ENCODE assay signal across 10 cellular contexts in genomic region chr12:67452119-67452805, GRCh38.
DNase-seq lines count a peak whose midpoint lies in the region; ATAC-seq and TF ChIP-seq lines count a peak whose summit lies in the region.
"Had no signal": no experiment of that assay in that cellular context is flagged by ENCODE, and none has a peak within 500 bp of the region (broad histone marks: within the 10 kb centered on the region; RNA-seq: fewer than 3 reads in every experiment).

No MANE protein-coding gene starts in this region.

- peak; percentile 49 for ATAC-seq in Right ventricle myocardium inferior
- ATAC-seq in right cardiac atrium, result no peak
- ATAC-seq in HG02798 (IDR thresholded peaks at IDR 0.05; ENCODE audit: poor library complexity, unreplicated experiment), result peak; percentile 66
- peak; percentile 92 for ATAC-seq in stimulated activated effector memory CD8-positive, alpha-beta T cell treated with anti-CD3 and anti-CD28 coated beads, Interleukin-12 subunit alpha, Interleukin-12 subunit beta, amount 100 ng/mL, for 72 hours
- ATAC-seq in GM23338, result no peak

- no peak overlapping the region for H3K4me2 ChIP-seq in GM23338

- H3K4me3 Mint-ChIP-seq in stimulated activated effector memory CD8-positive, alpha-beta T cell treated with anti-CD3 and anti-CD28 coated beads, Interleukin-12 subunit alpha, Interleukin-12 subunit beta, amount 100 ng/mL, for 72 hours, result peak overlapping the region; percentile 48
- H3K4me3 Mint-ChIP-seq in GM23338, result no peak overlapping the region

- peaks cover 47% of the 10 kb centered on the region for H3K4me1 Mint-ChIP-seq in stimulated activated effector memory CD8-positive, alpha-beta T cell treated with anti-CD3 and anti-CD28 coated beads, Interleukin-12 subunit alpha, Interleukin-12 subunit beta, amount 100 ng/mL, for 72 hours
- 0 out of 3 replicates have a peak, but pooled peaks cover 2% of the 10 kb centered on the region for H3K4me1 Mint-ChIP-seq in GM23338

- peaks cover 3% of the 10 kb centered on the region for H3K27me3 Mint-ChIP-seq in GM23338 (ENCODE audit: insufficient read depth, low read depth, poor library complexity)

- no peak overlapping the region for H3K4me3 ChIP-seq in right cardiac atrium (ENCODE audit: low read length)
- no peak overlapping the region for H3K4me3 ChIP-seq in GM23338

- intact Hi-C loops in Right ventricle myocardium inferior (cut with DNase I) (no loop called here), right cardiac atrium (cut with DNase I) (no loop called here)

- DNase-seq in Right ventricle myocardium inferior (ENCODE audit: missing footprints) (no peak), right cardiac atrium (no peak), NOMO-1 (lab: John Stamatoyannopoulos, UW; ENCODE audit: unreplicated experiment in 2 of 2) (peak; percentile 62 to 82), NCI-H82 (lab: John Stamatoyannopoulos, UW) (no peak), NCI-H146 treated with DMSO at 0.1 percent for 48 hours (lab: John Stamatoyannopoulos, UW; ENCODE audit: unreplicated experiment) (no peak), GM23338 (ENCODE audit: low spot score) (no peak)
- DNase-seq in stimulated activated effector memory CD8-positive, alpha-beta T cell treated with anti-CD3 and anti-CD28 coated beads, Interleukin-12 subunit alpha, Interleukin-12 subunit beta, amount 100 ng/mL, for 72 hours (ENCODE audit: low spot score in 2 of 2), result peak; percentile 9 to 73
- DNase-seq: Calu3, IMR-90 had no signal

- no peak overlapping the region for H2AFZ ChIP-seq in GM23338

- no peaks in the 10 kb centered on the region for H3K9me3 Mint-ChIP-seq in stimulated activated effector memory CD8-positive, alpha-beta T cell treated with anti-CD3 and anti-CD28 coated beads, Interleukin-12 subunit alpha, Interleukin-12 subunit beta, amount 100 ng/mL, for 72 hours
- H3K9me3 Mint-ChIP-seq in GM23338, result no peaks in the 10 kb centered on the region

- WGBS in right cardiac atrium, result 71% methylated on average over 7 of the region's 7 CpGs

- no peaks in the 10 kb centered on the region for H3K27me3 ChIP-seq in right cardiac atrium (ENCODE audit: control insufficient read depth, insufficient read depth)
- no peaks in the 10 kb centered on the region for H3K27me3 ChIP-seq in GM23338 (ENCODE audit: insufficient read depth)

- H3K79me2 ChIP-seq in GM23338 (replicated peaks; ENCODE audit: insufficient read depth), result no peaks in the 10 kb centered on the region

- TF ChIP-seq CTCF in GM23338 (conservative IDR thresholded peaks at IDR 0.05; ENCODE audit: low read depth in 2 of 2), result no peak

- no peaks in the 10 kb centered on the region for H3K9me3 ChIP-seq in right cardiac atrium (ENCODE audit: control insufficient read depth, low read length)

- H3K27ac Mint-ChIP-seq in stimulated activated effector memory CD8-positive, alpha-beta T cell treated with anti-CD3 and anti-CD28 coated beads, Interleukin-12 subunit alpha, Interleukin-12 subunit beta, amount 100 ng/mL, for 72 hours, result peak overlapping the region; percentile 30
- H3K27ac Mint-ChIP-seq in GM23338, result no peak overlapping the region

- no peaks in the 10 kb centered on the region for H3K36me3 Mint-ChIP-seq in stimulated activated effector memory CD8-positive, alpha-beta T cell treated with anti-CD3 and anti-CD28 coated beads, Interleukin-12 subunit alpha, Interleukin-12 subunit beta, amount 100 ng/mL, for 72 hours
- no peaks in the 10 kb centered on the region for H3K36me3 Mint-ChIP-seq in GM23338 (ENCODE audit: low read depth)

- no peaks in the 10 kb centered on the region for H3K36me3 ChIP-seq in GM23338 (ENCODE audit: insufficient read depth)

- H3K27ac ChIP-seq in right cardiac atrium (ENCODE audit: low read length), result no peak overlapping the region
- no peak overlapping the region for H3K27ac ChIP-seq in GM23338 (ENCODE audit: low read depth)

- H4K20me1 ChIP-seq in GM23338 (replicated peaks; ENCODE audit: insufficient read depth), result no peaks in the 10 kb centered on the region

- no peaks in the 10 kb centered on the region; the same call in 1 of the 2 replicates for H3K9me2 ChIP-seq in GM23338 (ENCODE audit: insufficient read depth)

- H3K4me1 ChIP-seq in right cardiac atrium (ENCODE audit: control insufficient read depth, insufficient read depth, low read length) (no peaks in the 10 kb centered on the region), GM23338 (ENCODE audit: insufficient read depth) (no peaks in the 10 kb centered on the region)

- H3F3A ChIP-seq in GM23338 (replicated peaks; ENCODE audit: low read depth), result no peaks in the 10 kb centered on the region

TF ChIP-seq in GM23338, 12 proteins besides CTCF, POLR2A, EP300 and RAD21 (continues in another document):
- TF ChIP-seq CREB1 (CRISPR knock-in tag; IDR thresholded peaks at IDR 0.05; ENCODE audit: low read depth) (no peak), ZNF462 (CRISPR knock-in tag; IDR thresholded peaks at IDR 0.05) (no peak), NANOG (IDR thresholded peaks at IDR 0.05; ENCODE audit: borderline replicate concordance) (no peak), JUNB (IDR thresholded peaks at IDR 0.05; ENCODE audit: unreplicated experiment) (no peak), EZH2phosphoT487 (IDR thresholded peaks at IDR 0.05; ENCODE audit: unreplicated experiment) (no peak), ZNF331 (CRISPR knock-in tag; IDR thresholded peaks at IDR 0.05; ENCODE audit: low read depth) (no peak)

Comparison
In these comparisons a context has a peak if more than half of its experiments do, and no peak if none do; other contexts are left out.
1. ATAC-seq: peak in Right ventricle myocardium inferior (single experiment), HG02798 (single experiment) and stimulated activated effector memory CD8-positive, alpha-beta T cell treated with anti-CD3 and anti-CD28 coated beads, Interleukin-12 subunit alpha, Interleukin-12 subunit beta, amount 100 ng/mL, for 72 hours (single experiment); none in right cardiac atrium (0 of 2) and GM23338 (single experiment).
2. DNase-seq: peak in NOMO-1 (2 of 2) and stimulated activated effector memory CD8-positive, alpha-beta T cell treated with anti-CD3 and anti-CD28 coated beads, Interleukin-12 subunit alpha, Interleukin-12 subunit beta, amount 100 ng/mL, for 72 hours (2 of 2); none in Right ventricle myocardium inferior (single experiment), right cardiac atrium (0 of 3), NCI-H82 (single experiment), NCI-H146 treated with DMSO at 0.1 percent for 48 hours (single experiment) and GM23338 (single experiment).